ENCODE assay signal across 8 cellular contexts in genomic region chr14:32202941-32203882, GRCh38. TPM values are rescaled to one million over a fixed set of nuclear protein-coding genes. Genes with fewer than 3 reads are reported as not detected.
A peak's percentile ranks its signal among the peaks of the same experiment; 100 is the strongest.
DNase-seq lines count a peak whose midpoint lies in the region; ATAC-seq, FAIRE-seq and TF ChIP-seq lines count a peak whose summit lies in the region.

TSS of gene RNU6-8 (minus strand) at chr14:32203269.

- H3K9ac ChIP-seq in endothelial cell of umbilical vein (replicated peaks; ENCODE audit: extremely low read depth, insufficient read depth, low read length), result peak within 1 kb of the TSS; percentile 87

- peak; percentile 51 for ATAC-seq in GM21367 (IDR thresholded peaks at IDR 0.05; ENCODE audit: unreplicated experiment)

- H3K27ac ChIP-seq in endothelial cell of umbilical vein (ENCODE audit: insufficient read depth, low read depth, low read length), result peak within 1 kb of the TSS; percentile 88

- POLR2A ChIA-PET in endothelial cell of umbilical vein (lab: Charles Lee), result no interaction called here

- TF ChIP-seq POLR2A in endothelial cell of umbilical vein (IDR thresholded peaks at IDR 0.05; ENCODE audit: low read depth, low read length), result peak; percentile 46

- DNase-seq in COLO829 (ENCODE audit: low spot score) (peak; percentile 54), HT-29 (ENCODE audit: low spot score) (peak; percentile 82), NOMO-1 treated with DMSO at 0.1 percent for 48 hours (lab: John Stamatoyannopoulos, UW; ENCODE audit: unreplicated experiment) (peak; percentile 37), endothelial cell of umbilical vein (ENCODE audit: low read depth, low spot score) (peak; percentile 88), middle frontal gyrus (ENCODE audit: extremely low spot score, low spot score) (peak; percentile 76)
- DNase-seq in activated CD8-positive, alpha-beta memory T cell treated with anti-CD3 and anti-CD28 coated beads, Interleukin-2, amount 50 U/mL, for 48 hours, result peak; percentile 96
- DNase-seq in stimulated activated CD8-positive, alpha-beta memory T cell treated with anti-CD3 and anti-CD28 coated beads, Interleukin-2, amount 100 ng/mL, for 1 hour (ENCODE audit: low read depth in 2 of 2), result peak; percentile 64 to 79

- H3K9me3 ChIP-seq in endothelial cell of umbilical vein (replicated peaks; ENCODE audit: control insufficient read depth, insufficient read depth, low read length), result no peaks in the 10 kb centered on the region

- no peaks in the 10 kb centered on the region for H3K79me2 ChIP-seq in endothelial cell of umbilical vein (ENCODE audit: control insufficient read depth, insufficient read depth, low read length)

- no TSS peak for BruUV-seq in endothelial cell of umbilical vein (replicated peaks; lab: Mats Ljungman, UMichigan)

- CTCF ChIA-PET in endothelial cell of umbilical vein (lab: Charles Lee), result interaction anchor here (0.6 to 1.6 kb wide), 6 partner anchors 10 to 357 kb away, joined by 3 to 7 read pairs (median 4); partner anchors contain the start of gene ARHGAP5

- H3K4me2 ChIP-seq in endothelial cell of umbilical vein (ENCODE audit: insufficient read depth, low read length), result peak within 1 kb of the TSS; percentile 99

- H3K27me3 ChIP-seq in endothelial cell of umbilical vein (ENCODE audit: control insufficient read depth in 2 of 2, insufficient read depth in 2 of 2, low read length in 2 of 2), result peaks cover 6 to 17% of the 10 kb centered on the region in 2 experiments

- H4K20me1 ChIP-seq in endothelial cell of umbilical vein (replicated peaks; ENCODE audit: control insufficient read depth, extremely low read depth, insufficient read depth, low read length), result no peaks in the 10 kb centered on the region

- TF ChIP-seq CTCF in endothelial cell of umbilical vein (IDR thresholded peaks at IDR 0.05; ENCODE audit: extremely low read depth in 1 of 2, insufficient read depth in 1 of 2, low read depth in 1 of 2, low read length in 2 of 2), result no peak

- FAIRE-seq in endothelial cell of umbilical vein (lab: Jason Lieb, UNC), result peak; percentile 66

- no peaks in the 10 kb centered on the region for H3K36me3 ChIP-seq in endothelial cell of umbilical vein (ENCODE audit: control insufficient read depth in 2 of 2, extremely low read depth in 1 of 2, insufficient read depth in 2 of 2, low read length in 2 of 2)

- intact Hi-C loops in endothelial cell of umbilical vein (cut with micrococcal nuclease), result loop anchor here (1.0 to 5.0 kb wide), 7 partner anchors 127 to 783 kb away; partner anchors contain the start of genes DTD2 and HEATR5A

- H3K4me3 ChIP-seq in endothelial cell of umbilical vein (replicated peaks in 1 of 3; ENCODE audit: insufficient read depth in 1 of 3, low read depth in 1 of 3, low read length in 3 of 3), result peak within 1 kb of the TSS; percentile 55 to 92 (median 78)

- dilution Hi-C loops in endothelial cell of umbilical vein (cut with MboI; ENCODE audit: extremely low pct_ligation_motif_present, low sequenced_read_pairs), result no loop called here

- peaks cover 16% of the 10 kb centered on the region for H3K4me1 ChIP-seq in endothelial cell of umbilical vein (ENCODE audit: control insufficient read depth, extremely low read depth, insufficient read depth, low read length)

- no peaks in the 10 kb centered on the region for H3K9me1 ChIP-seq in endothelial cell of umbilical vein (replicated peaks; ENCODE audit: control insufficient read depth, extremely low read depth, insufficient read depth, low read length)

- peak within 1 kb of the TSS; percentile 98 for H2AFZ ChIP-seq in endothelial cell of umbilical vein (ENCODE audit: low read depth, low read length)

TF ChIP-seq in endothelial cell of umbilical vein, 7 proteins besides CTCF, POLR2A, EP300 and RAD21:
- no peak for TF ChIP-seq POLR2AphosphoS5 (IDR thresholded peaks at IDR 0.05; ENCODE audit: insufficient read depth, low read depth, low read length)
- no peak for TF ChIP-seq MYC (IDR thresholded peaks at IDR 0.05; ENCODE audit: low read depth, low read length)
- no peak for TF ChIP-seq FOS (IDR thresholded peaks at IDR 0.05; ENCODE audit: borderline replicate concordance, insufficient read depth, low read length)
- TF ChIP-seq GATA2 (IDR thresholded peaks at IDR 0.05; ENCODE audit: insufficient read depth, insufficient read length, low read depth, low read length), result no peak
- TF ChIP-seq JUN (IDR thresholded peaks at IDR 0.05; ENCODE audit: borderline replicate concordance, insufficient read depth, insufficient read length, low read depth), result no peak
- TF ChIP-seq EZH2 (IDR thresholded peaks at IDR 0.05; ENCODE audit: borderline replicate concordance, low read depth, low read length, severe bottlenecking), result no peak
- TF ChIP-seq, protein P1, sequence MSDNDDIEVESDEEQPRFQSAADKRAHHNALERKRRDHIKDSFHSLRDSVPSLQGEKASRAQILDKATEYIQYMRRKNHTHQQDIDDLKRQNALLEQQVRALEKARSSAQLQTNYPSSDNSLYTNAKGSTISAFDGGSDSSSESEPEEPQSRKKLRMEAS (IDR thresholded peaks at IDR 0.05; ENCODE audit: insufficient read depth, insufficient read length), result no peak

RNA-seq across cellular contexts. Expression of gene RNU6-8, which starts in this region (rescaled TPM):
- total RNA-seq in HT-29 (2014; rRNA removed; shearing (Covaris generic)), result not detected in 2 replicates
- not detected in 2 replicates for total RNA-seq in endothelial cell of umbilical vein
- polyA plus RNA-seq in endothelial cell of umbilical vein, result not detected in 2 replicates
- not detected in 2 replicates for polyA plus RNA-seq in endothelial cell of umbilical vein (2011; cell fraction: cytosol; rRNA removed)
- polyA plus RNA-seq in endothelial cell of umbilical vein (2011; cell fraction: nucleus; rRNA removed), result not detected in 2 replicates
- polyA plus RNA-seq in endothelial cell of umbilical vein (2012), result not detected in 2 replicates
- not detected in 2 replicates for polyA minus RNA-seq in endothelial cell of umbilical vein
- polyA minus RNA-seq in endothelial cell of umbilical vein (2011; cell fraction: cytosol; rRNA and poly(A)+ RNA removed), result not detected
- polyA minus RNA-seq in endothelial cell of umbilical vein (2011; cell fraction: nucleus; rRNA and poly(A)+ RNA removed), result not detected in 2 replicates

Comparison
In these comparisons a context has a peak if more than half of its experiments do, and no peak if none do; other contexts are left out.
1. Peak in every context shown above with its lines: DNase-seq, ATAC-seq, H3K4me3 ChIP-seq and H3K27ac ChIP-seq.
2. Peak in DNase-seq in HT-29; RNA of the gene not detected or under 1 TPM.
3. Peak in DNase-seq, H3K4me3 ChIP-seq, H3K27ac ChIP-seq, H3K9ac ChIP-seq and H3K4me2 ChIP-seq in endothelial cell of umbilical vein; RNA of the gene not detected or under 1 TPM.
4. DNase-seq: peak in every context shown above with its lines; median percentile 96 in activated CD8-positive, alpha-beta memory T cell treated with anti-CD3 and anti-CD28 coated beads, Interleukin-2, amount 50 U/mL, for 48 hours; 88 in endothelial cell of umbilical vein; 82 in HT-29; 76 in middle frontal gyrus; 72 in stimulated activated CD8-positive, alpha-beta memory T cell treated with anti-CD3 and anti-CD28 coated beads, Interleukin-2, amount 100 ng/mL, for 1 hour; 54 in COLO829; 37 in NOMO-1 treated with DMSO at 0.1 percent for 48 hours.